ENCODE assay signal across 1 cellular context in the genomic region with DNA sequence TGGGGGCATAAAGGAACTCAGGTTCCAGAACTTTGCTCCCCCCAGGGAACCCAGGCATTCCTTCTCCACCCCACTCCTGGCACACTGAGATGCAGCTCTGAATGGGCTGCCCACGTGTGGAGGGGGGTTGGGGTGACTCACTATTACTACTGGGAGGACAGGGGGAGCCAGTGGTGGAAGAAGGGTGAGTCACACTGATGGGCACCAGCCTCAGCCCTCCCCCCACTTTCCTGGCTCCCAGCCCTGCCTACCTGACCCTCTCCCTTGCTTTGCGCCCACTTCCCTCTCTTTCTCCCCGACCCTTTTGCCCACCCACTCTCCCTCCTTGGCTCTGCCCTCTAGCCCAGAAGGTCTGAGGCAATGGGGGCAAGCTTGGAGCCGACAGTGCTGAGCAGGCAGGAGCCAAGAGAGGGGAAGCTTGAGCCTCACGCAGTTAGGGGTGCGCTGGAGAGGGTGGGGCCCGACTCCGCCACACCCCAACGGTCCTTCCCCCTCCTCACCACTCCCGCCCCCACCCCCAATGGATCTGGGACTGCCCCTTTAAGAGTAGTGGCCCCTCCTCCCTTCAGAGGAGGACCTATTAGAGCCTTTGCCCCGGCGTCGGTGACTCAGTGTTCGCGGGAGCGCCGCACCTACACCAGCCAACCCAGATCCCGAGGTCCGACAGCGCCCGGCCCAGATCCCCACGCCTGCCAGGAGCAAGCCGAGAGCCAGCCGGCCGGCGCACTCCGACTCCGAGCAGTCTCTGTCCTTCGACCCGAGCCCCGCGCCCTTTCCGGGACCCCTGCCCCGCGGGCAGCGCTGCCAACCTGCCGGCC.
TF ChIP-seq lines count a peak whose summit lies in the region.

A gene (plus strand): TSS at position 611 of the 818 bp plus-strand sequence. CDS start 208 bp downstream, outside the sequence.

TF ChIP-seq in WTC11, 78 proteins besides CTCF, POLR2A, EP300 and RAD21 (continued from another document):
- TF ChIP-seq, protein P1, sequence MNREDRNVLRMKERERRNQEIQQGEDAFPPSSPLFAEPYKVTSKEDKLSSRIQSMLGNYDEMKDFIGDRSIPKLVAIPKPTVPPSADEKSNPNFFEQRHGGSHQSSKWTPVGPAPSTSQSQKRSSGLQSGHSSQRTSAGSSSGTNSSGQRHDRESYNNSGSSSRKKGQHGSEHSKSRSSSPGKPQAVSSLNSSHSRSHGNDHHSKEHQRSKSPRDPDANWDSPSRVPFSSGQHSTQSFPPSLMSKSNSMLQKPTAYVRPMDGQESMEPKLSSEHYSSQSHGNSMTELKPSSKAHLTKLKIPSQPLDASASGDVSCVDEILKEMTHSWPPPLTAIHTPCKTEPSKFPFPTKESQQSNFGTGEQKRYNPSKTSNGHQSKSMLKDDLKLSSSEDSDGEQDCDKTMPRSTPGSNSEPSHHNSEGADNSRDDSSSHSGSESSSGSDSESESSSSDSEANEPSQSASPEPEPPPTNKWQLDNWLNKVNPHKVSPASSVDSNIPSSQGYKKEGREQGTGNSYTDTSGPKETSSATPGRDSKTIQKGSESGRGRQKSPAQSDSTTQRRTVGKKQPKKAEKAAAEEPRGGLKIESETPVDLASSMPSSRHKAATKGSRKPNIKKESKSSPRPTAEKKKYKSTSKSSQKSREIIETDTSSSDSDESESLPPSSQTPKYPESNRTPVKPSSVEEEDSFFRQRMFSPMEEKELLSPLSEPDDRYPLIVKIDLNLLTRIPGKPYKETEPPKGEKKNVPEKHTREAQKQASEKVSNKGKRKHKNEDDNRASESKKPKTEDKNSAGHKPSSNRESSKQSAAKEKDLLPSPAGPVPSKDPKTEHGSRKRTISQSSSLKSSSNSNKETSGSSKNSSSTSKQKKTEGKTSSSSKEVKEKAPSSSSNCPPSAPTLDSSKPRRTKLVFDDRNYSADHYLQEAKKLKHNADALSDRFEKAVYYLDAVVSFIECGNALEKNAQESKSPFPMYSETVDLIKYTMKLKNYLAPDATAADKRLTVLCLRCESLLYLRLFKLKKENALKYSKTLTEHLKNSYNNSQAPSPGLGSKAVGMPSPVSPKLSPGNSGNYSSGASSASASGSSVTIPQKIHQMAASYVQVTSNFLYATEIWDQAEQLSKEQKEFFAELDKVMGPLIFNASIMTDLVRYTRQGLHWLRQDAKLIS (CRISPR knock-in tag; IDR thresholded peaks at IDR 0.05; ENCODE audit: borderline replicate concordance): no peak
- TF ChIP-seq, protein P2, sequence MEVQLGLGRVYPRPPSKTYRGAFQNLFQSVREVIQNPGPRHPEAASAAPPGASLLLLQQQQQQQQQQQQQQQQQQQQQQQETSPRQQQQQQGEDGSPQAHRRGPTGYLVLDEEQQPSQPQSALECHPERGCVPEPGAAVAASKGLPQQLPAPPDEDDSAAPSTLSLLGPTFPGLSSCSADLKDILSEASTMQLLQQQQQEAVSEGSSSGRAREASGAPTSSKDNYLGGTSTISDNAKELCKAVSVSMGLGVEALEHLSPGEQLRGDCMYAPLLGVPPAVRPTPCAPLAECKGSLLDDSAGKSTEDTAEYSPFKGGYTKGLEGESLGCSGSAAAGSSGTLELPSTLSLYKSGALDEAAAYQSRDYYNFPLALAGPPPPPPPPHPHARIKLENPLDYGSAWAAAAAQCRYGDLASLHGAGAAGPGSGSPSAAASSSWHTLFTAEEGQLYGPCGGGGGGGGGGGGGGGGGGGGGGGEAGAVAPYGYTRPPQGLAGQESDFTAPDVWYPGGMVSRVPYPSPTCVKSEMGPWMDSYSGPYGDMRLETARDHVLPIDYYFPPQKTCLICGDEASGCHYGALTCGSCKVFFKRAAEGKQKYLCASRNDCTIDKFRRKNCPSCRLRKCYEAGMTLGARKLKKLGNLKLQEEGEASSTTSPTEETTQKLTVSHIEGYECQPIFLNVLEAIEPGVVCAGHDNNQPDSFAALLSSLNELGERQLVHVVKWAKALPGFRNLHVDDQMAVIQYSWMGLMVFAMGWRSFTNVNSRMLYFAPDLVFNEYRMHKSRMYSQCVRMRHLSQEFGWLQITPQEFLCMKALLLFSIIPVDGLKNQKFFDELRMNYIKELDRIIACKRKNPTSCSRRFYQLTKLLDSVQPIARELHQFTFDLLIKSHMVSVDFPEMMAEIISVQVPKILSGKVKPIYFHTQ (CRISPR knock-in tag; IDR thresholded peaks at IDR 0.05): no peak
- TF ChIP-seq, protein P3, sequence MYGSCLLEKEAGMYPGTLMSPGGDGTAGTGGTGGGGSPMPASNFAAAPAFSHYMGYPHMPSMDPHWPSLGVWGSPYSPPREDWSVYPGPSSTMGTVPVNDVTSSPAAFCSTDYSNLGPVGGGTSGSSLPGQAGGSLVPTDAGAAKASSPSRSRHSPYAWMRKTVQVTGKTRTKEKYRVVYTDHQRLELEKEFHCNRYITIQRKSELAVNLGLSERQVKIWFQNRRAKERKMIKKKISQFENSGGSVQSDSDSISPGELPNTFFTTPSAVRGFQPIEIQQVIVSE (CRISPR knock-in tag; IDR thresholded peaks at IDR 0.05; ENCODE audit: borderline replicate concordance): no peak
- TF ChIP-seq EMX1 (CRISPR knock-in tag; IDR thresholded peaks at IDR 0.05): no peak
- TF ChIP-seq MYBL2 (CRISPR knock-in tag; IDR thresholded peaks at IDR 0.05): no peak
- TF ChIP-seq ETV6 (CRISPR knock-in tag; IDR thresholded peaks at IDR 0.05): peak; percentile 39; the same call in 1 of the 2 replicates
- no peak for TF ChIP-seq CBFB (CRISPR knock-in tag; IDR thresholded peaks at IDR 0.05; ENCODE audit: low read depth)
- no peak for TF ChIP-seq SMAD4 (CRISPR knock-in tag; IDR thresholded peaks at IDR 0.05)
- no peak for TF ChIP-seq ZNF416 (CRISPR knock-in tag; IDR thresholded peaks at IDR 0.05)
- no peak for TF ChIP-seq GRHL2 (CRISPR knock-in tag; IDR thresholded peaks at IDR 0.05; ENCODE audit: insufficient replicate concordance, severe bottlenecking)
- TF ChIP-seq CREM (CRISPR knock-in tag; IDR thresholded peaks at IDR 0.05): no peak
- TF ChIP-seq, protein P4, sequence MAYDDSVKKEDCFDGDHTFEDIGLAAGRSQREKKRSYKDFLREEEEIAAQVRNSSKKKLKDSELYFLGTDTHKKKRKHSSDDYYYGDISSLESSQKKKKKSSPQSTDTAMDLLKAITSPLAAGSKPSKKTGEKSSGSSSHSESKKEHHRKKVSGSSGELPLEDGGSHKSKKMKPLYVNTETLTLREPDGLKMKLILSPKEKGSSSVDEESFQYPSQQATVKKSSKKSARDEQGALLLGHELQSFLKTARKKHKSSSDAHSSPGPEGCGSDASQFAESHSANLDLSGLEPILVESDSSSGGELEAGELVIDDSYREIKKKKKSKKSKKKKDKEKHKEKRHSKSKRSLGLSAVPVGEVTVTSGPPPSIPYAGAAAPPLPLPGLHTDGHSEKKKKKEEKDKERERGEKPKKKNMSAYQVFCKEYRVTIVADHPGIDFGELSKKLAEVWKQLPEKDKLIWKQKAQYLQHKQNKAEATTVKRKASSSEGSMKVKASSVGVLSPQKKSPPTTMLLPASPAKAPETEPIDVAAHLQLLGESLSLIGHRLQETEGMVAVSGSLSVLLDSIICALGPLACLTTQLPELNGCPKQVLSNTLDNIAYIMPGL (CRISPR knock-in tag; IDR thresholded peaks at IDR 0.05): peak; percentile 82; the same call in 1 of the 2 replicates
- TF ChIP-seq ZNF396 (CRISPR knock-in tag; IDR thresholded peaks at IDR 0.05; ENCODE audit: borderline replicate concordance): no peak
- TF ChIP-seq, protein P5, sequence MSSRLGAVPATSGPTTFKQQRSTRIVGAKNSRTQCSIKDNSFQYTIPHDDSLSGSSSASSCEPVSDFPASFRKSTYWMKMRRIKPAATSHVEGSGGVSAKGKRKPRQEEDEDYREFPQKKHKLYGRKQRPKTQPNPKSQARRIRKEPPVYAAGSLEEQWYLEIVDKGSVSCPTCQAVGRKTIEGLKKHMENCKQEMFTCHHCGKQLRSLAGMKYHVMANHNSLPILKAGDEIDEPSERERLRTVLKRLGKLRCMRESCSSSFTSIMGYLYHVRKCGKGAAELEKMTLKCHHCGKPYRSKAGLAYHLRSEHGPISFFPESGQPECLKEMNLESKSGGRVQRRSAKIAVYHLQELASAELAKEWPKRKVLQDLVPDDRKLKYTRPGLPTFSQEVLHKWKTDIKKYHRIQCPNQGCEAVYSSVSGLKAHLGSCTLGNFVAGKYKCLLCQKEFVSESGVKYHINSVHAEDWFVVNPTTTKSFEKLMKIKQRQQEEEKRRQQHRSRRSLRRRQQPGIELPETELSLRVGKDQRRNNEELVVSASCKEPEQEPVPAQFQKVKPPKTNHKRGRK (CRISPR knock-in tag; IDR thresholded peaks at IDR 0.05; ENCODE audit: borderline replicate concordance): no peak
- TF ChIP-seq GTF2I (CRISPR knock-in tag; conservative IDR thresholded peaks at IDR 0.05): no peak
- TF ChIP-seq JUN (CRISPR knock-in tag; IDR thresholded peaks at IDR 0.05): no peak
- TF ChIP-seq, protein P6, sequence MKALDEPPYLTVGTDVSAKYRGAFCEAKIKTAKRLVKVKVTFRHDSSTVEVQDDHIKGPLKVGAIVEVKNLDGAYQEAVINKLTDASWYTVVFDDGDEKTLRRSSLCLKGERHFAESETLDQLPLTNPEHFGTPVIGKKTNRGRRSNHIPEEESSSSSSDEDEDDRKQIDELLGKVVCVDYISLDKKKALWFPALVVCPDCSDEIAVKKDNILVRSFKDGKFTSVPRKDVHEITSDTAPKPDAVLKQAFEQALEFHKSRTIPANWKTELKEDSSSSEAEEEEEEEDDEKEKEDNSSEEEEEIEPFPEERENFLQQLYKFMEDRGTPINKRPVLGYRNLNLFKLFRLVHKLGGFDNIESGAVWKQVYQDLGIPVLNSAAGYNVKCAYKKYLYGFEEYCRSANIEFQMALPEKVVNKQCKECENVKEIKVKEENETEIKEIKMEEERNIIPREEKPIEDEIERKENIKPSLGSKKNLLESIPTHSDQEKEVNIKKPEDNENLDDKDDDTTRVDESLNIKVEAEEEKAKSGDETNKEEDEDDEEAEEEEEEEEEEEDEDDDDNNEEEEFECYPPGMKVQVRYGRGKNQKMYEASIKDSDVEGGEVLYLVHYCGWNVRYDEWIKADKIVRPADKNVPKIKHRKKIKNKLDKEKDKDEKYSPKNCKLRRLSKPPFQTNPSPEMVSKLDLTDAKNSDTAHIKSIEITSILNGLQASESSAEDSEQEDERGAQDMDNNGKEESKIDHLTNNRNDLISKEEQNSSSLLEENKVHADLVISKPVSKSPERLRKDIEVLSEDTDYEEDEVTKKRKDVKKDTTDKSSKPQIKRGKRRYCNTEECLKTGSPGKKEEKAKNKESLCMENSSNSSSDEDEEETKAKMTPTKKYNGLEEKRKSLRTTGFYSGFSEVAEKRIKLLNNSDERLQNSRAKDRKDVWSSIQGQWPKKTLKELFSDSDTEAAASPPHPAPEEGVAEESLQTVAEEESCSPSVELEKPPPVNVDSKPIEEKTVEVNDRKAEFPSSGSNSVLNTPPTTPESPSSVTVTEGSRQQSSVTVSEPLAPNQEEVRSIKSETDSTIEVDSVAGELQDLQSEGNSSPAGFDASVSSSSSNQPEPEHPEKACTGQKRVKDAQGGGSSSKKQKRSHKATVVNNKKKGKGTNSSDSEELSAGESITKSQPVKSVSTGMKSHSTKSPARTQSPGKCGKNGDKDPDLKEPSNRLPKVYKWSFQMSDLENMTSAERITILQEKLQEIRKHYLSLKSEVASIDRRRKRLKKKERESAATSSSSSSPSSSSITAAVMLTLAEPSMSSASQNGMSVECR (CRISPR knock-in tag; IDR thresholded peaks at IDR 0.05; ENCODE audit: borderline replicate concordance): peak; percentile 56; the same call in 1 of the 2 replicates
- TF ChIP-seq JAZF1 (CRISPR knock-in tag; IDR thresholded peaks at IDR 0.05): no peak
- TF ChIP-seq ZNF317 (CRISPR knock-in tag; IDR thresholded peaks at IDR 0.05; ENCODE audit: borderline replicate concordance, low read depth): no peak
- no peak for TF ChIP-seq ZNF263 (CRISPR knock-in tag; IDR thresholded peaks at IDR 0.05; ENCODE audit: low read depth)
